ENCODE assay signal across 14 cellular contexts in genomic region chr6:4957521-4958231, GRCh38. TPM values are rescaled to one million over a fixed set of nuclear protein-coding genes. Genes with fewer than 3 reads are reported as not detected.
A peak's percentile ranks its signal among the peaks of the same experiment; 100 is the strongest.
DNase-seq lines count a peak whose midpoint lies in the region; ATAC-seq and TF ChIP-seq lines count a peak whose summit lies in the region.
"Had no signal": no experiment of that assay in that cellular context is flagged by ENCODE, and none has a peak within 500 bp of the region (broad histone marks: within the 10 kb centered on the region; RNA-seq: fewer than 3 reads in every experiment).

No MANE protein-coding gene starts in this region.

- no peaks in the 10 kb centered on the region for H3K9me3 ChIP-seq in transverse colon
- H3K9me3 ChIP-seq: HAP-1 had no signal

- intact Hi-C loops in left ventricle myocardium superior (cut with micrococcal nuclease): no loop called here
- intact Hi-C loops in transverse colon (cut with DNase I; ENCODE audit: low total_unique reads): no loop called here
- intact Hi-C loops in dorsolateral prefrontal cortex (cut with DNase I): no loop called here

- H3K4me1 Mint-ChIP-seq in activated CD4-positive, alpha-beta T cell treated with anti-CD3 and anti-CD28 coated beads, Interleukin-2, amount 10 ng/mL, durations not matched to agents 7 days and 5 days: no peaks in the 10 kb centered on the region
- H3K4me1 Mint-ChIP-seq in WTC11: peaks cover 23% of the 10 kb centered on the region
- H3K4me1 Mint-ChIP-seq: naive thymus-derived CD4-positive, alpha-beta T cell had no signal

- H3K27ac Mint-ChIP-seq in activated CD4-positive, alpha-beta T cell treated with anti-CD3 and anti-CD28 coated beads, Interleukin-2, amount 10 ng/mL, durations not matched to agents 7 days and 5 days: peak overlapping the region; percentile 13
- peak overlapping the region; percentile 87 for H3K27ac Mint-ChIP-seq in WTC11
- H3K27ac Mint-ChIP-seq: activated naive CD8-positive, alpha-beta T cell had no signal

- peaks cover 7% of the 10 kb centered on the region for H3K36me3 Mint-ChIP-seq in activated CD4-positive, alpha-beta T cell treated with anti-CD3 and anti-CD28 coated beads, Interleukin-2, amount 10 ng/mL, durations not matched to agents 7 days and 5 days (ENCODE audit: low read depth)
- peaks cover 23% of the 10 kb centered on the region for H3K36me3 Mint-ChIP-seq in WTC11

- TF ChIP-seq CTCF in WTC11 (IDR thresholded peaks at IDR 0.05): 0 out of 2 replicates have a peak, but pooled peaks have one; percentile 27
- TF ChIP-seq CTCF in transverse colon (IDR thresholded peaks at IDR 0.05): peak in 4 of 5 experiments; percentile 11 to 27 (median 13)
- peak in 3 of 56 donors; percentile 4 to 13 (median 7) for TF ChIP-seq CTCF in dorsolateral prefrontal cortex (IDR thresholded peaks at IDR 0.05 in 54 of 56, conservative IDR thresholded peaks at IDR 0.05 in 2 of 56; ENCODE audit: low read depth in 1 of 56, partially characterized antibody in 56 of 56)

- H3K4me3 ChIP-seq in transverse colon: no peak overlapping the region
- no peak overlapping the region for H3K4me3 ChIP-seq in dorsolateral prefrontal cortex
- H3K4me3 ChIP-seq: HAP-1 had no signal

- DNase-seq in activated CD4-positive, alpha-beta T cell treated with anti-CD3 and anti-CD28 coated beads, Interleukin-2, amount 10 ng/mL, durations not matched to agents 7 days and 5 days: no peak
- no peak for DNase-seq in activated CD4-positive, alpha-beta T cell treated with anti-CD3 and anti-CD28 coated beads, Interleukin-2, amount 50 U/mL, for 48 hours
- DNase-seq in WTC11 (ENCODE audit: low spot score): peak; percentile 46
- no peak for DNase-seq in left ventricle myocardium superior
- no peak for DNase-seq in transverse colon
- DNase-seq in dorsolateral prefrontal cortex: no peak
- DNase-seq: activated CD4-positive, CD25-positive, alpha-beta regulatory T cell treated with anti-CD3 and anti-CD28 coated beads, Interleukin-2, amount 50 U/mL, for 72 hours; AML-193; naive thymus-derived CD4-positive, alpha-beta T cell; NCI-H524 treated with DMSO at 0.1 percent for 48 hours had no signal

- CTCF ChIA-PET in activated CD4-positive, alpha-beta T cell treated with anti-CD3 and anti-CD28 coated beads, Interleukin-2, amount 10 ng/mL, durations not matched to agents 7 days and 5 days (lab: Charles Lee): no interaction called here
- CTCF ChIA-PET in WTC11 (lab: Charles Lee): interaction anchor here (0.9 to 2.3 kb wide), 31 partner anchors 9 to 822 kb away, joined by 3 to 18 read pairs (median 4); partner anchors contain the start of gene RPP40

- ATAC-seq in WTC11 (peak; percentile 90), left ventricle myocardium superior (peak; percentile 63), HG03521 (IDR thresholded peaks at IDR 0.05; ENCODE audit: unreplicated experiment) (no peak), GM21447 (IDR thresholded peaks at IDR 0.05; ENCODE audit: unreplicated experiment) (no peak)
- ATAC-seq: naive thymus-derived CD4-positive, alpha-beta T cell had no signal

- peaks cover 0 to 15% (median 5%) of the 10 kb centered on the region in 4 donors for H3K36me3 ChIP-seq in transverse colon

- no peaks in the 10 kb centered on the region for H3K9me3 Mint-ChIP-seq in activated CD4-positive, alpha-beta T cell treated with anti-CD3 and anti-CD28 coated beads, Interleukin-2, amount 10 ng/mL, durations not matched to agents 7 days and 5 days
- no peaks in the 10 kb centered on the region for H3K9me3 Mint-ChIP-seq in WTC11

- no peak overlapping the region for H3K4me3 Mint-ChIP-seq in activated CD4-positive, alpha-beta T cell treated with anti-CD3 and anti-CD28 coated beads, Interleukin-2, amount 10 ng/mL, durations not matched to agents 7 days and 5 days
- no peak overlapping the region for H3K4me3 Mint-ChIP-seq in WTC11
- H3K4me3 Mint-ChIP-seq: activated naive CD8-positive, alpha-beta T cell; naive thymus-derived CD4-positive, alpha-beta T cell had no signal

- 50 to 60% methylated on average over 1 to 9 of the region's 9 CpGs for WGBS in transverse colon (ENCODE audit: low coverage in 1 of 2), 2 donors

- POLR2A ChIA-PET in activated CD4-positive, alpha-beta T cell treated with anti-CD3 and anti-CD28 coated beads, Interleukin-2, amount 10 ng/mL, durations not matched to agents 7 days and 5 days (lab: Charles Lee): no interaction called here
- POLR2A ChIA-PET in WTC11 (lab: Charles Lee): no interaction called here

- in situ Hi-C loops in transverse colon (cut with MboI; ENCODE audit: low pct_ligation_motif_present in 1 of 4, low pct_unique_long_range_greater_than_20kb in 1 of 4, low sequenced_read_pairs in 3 of 4): no loop called here

- H3K27ac ChIP-seq in transverse colon: no peak overlapping the region
- no peak overlapping the region for H3K27ac ChIP-seq in dorsolateral prefrontal cortex

- TF ChIP-seq POLR2A in transverse colon (IDR thresholded peaks at IDR 0.05): no peak

- no peak for TF ChIP-seq EP300 in transverse colon (IDR thresholded peaks at IDR 0.05; ENCODE audit: low read depth)

- no peaks in the 10 kb centered on the region for H3K27me3 ChIP-seq in transverse colon
- no peaks in the 10 kb centered on the region for H3K27me3 ChIP-seq in dorsolateral prefrontal cortex

- H3K4me1 ChIP-seq in transverse colon: no peaks in the 10 kb centered on the region

- peaks cover 3% of the 10 kb centered on the region for H3K27me3 Mint-ChIP-seq in activated CD4-positive, alpha-beta T cell treated with anti-CD3 and anti-CD28 coated beads, Interleukin-2, amount 10 ng/mL, durations not matched to agents 7 days and 5 days
- no peaks in the 10 kb centered on the region for H3K27me3 Mint-ChIP-seq in WTC11 (ENCODE audit: low read depth)
- H3K27me3 Mint-ChIP-seq: activated naive CD8-positive, alpha-beta T cell had no signal

TF ChIP-seq in WTC11, 78 proteins besides CTCF, POLR2A, EP300 and RAD21 (continues in another document):
- TF ChIP-seq ZNF671 (CRISPR knock-in tag; IDR thresholded peaks at IDR 0.05): peak; percentile 74; the same call in 1 of the 2 replicates
- TF ChIP-seq STAT6 (CRISPR knock-in tag; conservative IDR thresholded peaks at IDR 0.05; ENCODE audit: low read depth): no peak
- TF ChIP-seq ZNF121 (CRISPR knock-in tag; IDR thresholded peaks at IDR 0.05): peak; percentile 38; the same call in 1 of the 2 replicates
- no peak for TF ChIP-seq JUN (CRISPR knock-in tag; IDR thresholded peaks at IDR 0.05)
- no peak for TF ChIP-seq USF2 (CRISPR knock-in tag; IDR thresholded peaks at IDR 0.05)
- 0 out of 2 replicates have a peak, but pooled peaks have one; percentile 47 for TF ChIP-seq GTF2I (CRISPR knock-in tag; conservative IDR thresholded peaks at IDR 0.05)
- 0 out of 2 replicates have a peak, but pooled peaks have one; percentile 26 for TF ChIP-seq MAX (CRISPR knock-in tag; IDR thresholded peaks at IDR 0.05)

RNA-seq across cellular contexts. Expression of gene RPP40, which starts 46.2 kb away (rescaled TPM):
- 1 to 10 TPM; 5.8 to 6.2 TPM for total RNA-seq in activated CD4-positive, alpha-beta T cell treated with anti-CD3 and anti-CD28 coated beads, Interleukin-2, amount 10 ng/mL, durations not matched to agents 7 days and 5 days
- total RNA-seq in WTC11 (2021) (10.1 to 12.2 TPM (median 10.9 TPM) in 3 replicates), left ventricle myocardium superior (2.4 TPM), transverse colon (1 to 10 TPM in 3 of 4 donors, not detected in 1; 1.6 to 8.7 (median 4.6) TPM), dorsolateral prefrontal cortex (10 to 100 TPM in 14 of 120 experiments, 1 to 10 TPM in 106; 2.3 to 12.3 (median 7.3) TPM)

Comparison
In these comparisons a context has a peak if more than half of its experiments do, and no peak if none do; other contexts are left out.
1. ATAC-seq: peak in WTC11 (single experiment) and left ventricle myocardium superior (single experiment); none in HG03521 (single experiment) and GM21447 (single experiment).